4 cellular contexts compared by ENCODE assay signal in genomic region chr9:37092714-37093295, GRCh38. TPM values are rescaled to one million over a fixed set of nuclear protein-coding genes. Genes with fewer than 3 reads are reported as not detected.
"Had no signal": no experiment of that assay in that cellular context is flagged by ENCODE, and none has a peak within 500 bp of the region (broad histone marks: within the 10 kb centered on the region; RNA-seq: fewer than 3 reads in every experiment).

No MANE protein-coding gene starts in this region.

RNA-seq across cellular contexts. Expression of gene PAX5, which starts 58.7 kb away (rescaled TPM):
- total RNA-seq: astrocyte, MCF 10A, NCI-H460, SJSA1 had no signal
